12 cellular contexts compared by ENCODE assay signal in genomic region chr14:76236172-76237130, GRCh38.
A peak's percentile ranks its signal among the peaks of the same experiment; 100 is the strongest.
DNase-seq lines count a peak whose midpoint lies in the region; ATAC-seq, FAIRE-seq and TF ChIP-seq lines count a peak whose summit lies in the region.
"Had no signal": no experiment of that assay in that cellular context is flagged by ENCODE, and none has a peak within 500 bp of the region (broad histone marks: within the 10 kb centered on the region; RNA-seq: fewer than 3 reads in every experiment).

No MANE protein-coding gene starts in this region.

- H3K9me3 ChIP-seq in naive thymus-derived CD4-positive, alpha-beta T cell (ENCODE audit: control insufficient read depth in 2 of 3, low read length in 3 of 3): no peaks in the 10 kb centered on the region

- no peak overlapping the region for H3K4me3 Mint-ChIP-seq in dendritic cell treated with granulocyte-macrophage colony-stimulating factor and Interleukin-4, amounts not matched to agents 40 ng/mL and 50 ng/mL, for 4 days
- no peak overlapping the region for H3K4me3 Mint-ChIP-seq in naive thymus-derived CD4-positive, alpha-beta T cell
- H3K4me3 Mint-ChIP-seq: CD4-positive, alpha-beta T cell had no signal

- H3K27me3 ChIP-seq in naive thymus-derived CD4-positive, alpha-beta T cell (ENCODE audit: control insufficient read depth in 2 of 2, insufficient read depth in 2 of 2, low read length in 2 of 2): no peaks in the 10 kb centered on the region

- H3K4me1 Mint-ChIP-seq in dendritic cell treated with granulocyte-macrophage colony-stimulating factor and Interleukin-4, amounts not matched to agents 40 ng/mL and 50 ng/mL, for 4 days (ENCODE audit: low read depth): peaks cover 15% of the 10 kb centered on the region
- H3K4me1 Mint-ChIP-seq in naive thymus-derived CD4-positive, alpha-beta T cell: no peaks in the 10 kb centered on the region

- no peaks in the 10 kb centered on the region for H3K4me1 ChIP-seq in naive thymus-derived CD4-positive, alpha-beta T cell (ENCODE audit: control insufficient read depth in 2 of 2, insufficient read depth in 2 of 2, low read length in 2 of 2)

- no peak for FAIRE-seq in HTR-8/SVneo (lab: Jason Lieb, UNC)

- H3K27ac ChIP-seq in naive thymus-derived CD4-positive, alpha-beta T cell (ENCODE audit: low read depth, low read length): no peak overlapping the region

- intact Hi-C loops in dendritic cell treated with granulocyte-macrophage colony-stimulating factor and Interleukin-4, amounts not matched to agents 40 ng/mL and 50 ng/mL, for 4 days (cut with micrococcal nuclease): no loop called here
- intact Hi-C loops in naive thymus-derived CD4-positive, alpha-beta T cell (cut with micrococcal nuclease): no loop called here

- no peak for TF ChIP-seq CTCF in GM13976 (IDR thresholded peaks at IDR 0.05; ENCODE audit: borderline replicate concordance, control extremely low read depth, extremely low read depth, insufficient read depth, missing control alignments)

- peaks cover 14% of the 10 kb centered on the region for H3K9me3 Mint-ChIP-seq in dendritic cell treated with granulocyte-macrophage colony-stimulating factor and Interleukin-4, amounts not matched to agents 40 ng/mL and 50 ng/mL, for 4 days
- peaks cover 3 to 31% (median 12%) of the 10 kb centered on the region in 11 donors for H3K9me3 Mint-ChIP-seq in naive thymus-derived CD4-positive, alpha-beta T cell

- H3K27ac Mint-ChIP-seq in dendritic cell treated with granulocyte-macrophage colony-stimulating factor and Interleukin-4, amounts not matched to agents 40 ng/mL and 50 ng/mL, for 4 days: peak overlapping the region; percentile 67
- no peak overlapping the region for H3K27ac Mint-ChIP-seq in naive thymus-derived CD4-positive, alpha-beta T cell
- H3K27ac Mint-ChIP-seq: CD4-positive, alpha-beta T cell had no signal

- peak; percentile 63 for DNase-seq in GM13976 (ENCODE audit: low spot score)
- no peak for DNase-seq in HTR-8/SVneo (ENCODE audit: insufficient read length, low spot score)
- no peak for DNase-seq in naive thymus-derived CD4-positive, alpha-beta T cell
- DNase-seq in NCI-H2029 treated with DMSO at 0.1 percent for 48 hours (lab: John Stamatoyannopoulos, UW): no peak
- no peak for DNase-seq in amniotic stem cell (lab: John Stamatoyannopoulos, UW)
- DNase-seq: activated CD4-positive, CD25-positive, alpha-beta regulatory T cell; CD4-positive, alpha-beta T cell; cortex of kidney; retina had no signal

- H3K36me3 ChIP-seq in naive thymus-derived CD4-positive, alpha-beta T cell (ENCODE audit: control insufficient read depth in 2 of 3, insufficient read depth in 3 of 3, low read length in 3 of 3): no peaks in the 10 kb centered on the region

- CTCF ChIA-PET in naive thymus-derived CD4-positive, alpha-beta T cell (lab: Charles Lee): no interaction called here

- no peaks in the 10 kb centered on the region for H3K27me3 Mint-ChIP-seq in dendritic cell treated with granulocyte-macrophage colony-stimulating factor and Interleukin-4, amounts not matched to agents 40 ng/mL and 50 ng/mL, for 4 days
- H3K27me3 Mint-ChIP-seq in naive thymus-derived CD4-positive, alpha-beta T cell: peaks cover 0 to 4% (median 0%) of the 10 kb centered on the region in 5 donors
- H3K27me3 Mint-ChIP-seq: CD4-positive, alpha-beta T cell had no signal

- no peak overlapping the region for H3K4me3 ChIP-seq in naive thymus-derived CD4-positive, alpha-beta T cell (ENCODE audit: low read length)

- ATAC-seq in GM21390 (IDR thresholded peaks at IDR 0.05; ENCODE audit: unreplicated experiment) (peak; percentile 82), HG03159 (IDR thresholded peaks at IDR 0.05; ENCODE audit: unreplicated experiment) (peak; percentile 83)
- no peak for ATAC-seq in naive thymus-derived CD4-positive, alpha-beta T cell

- in situ Hi-C loops in GM13976 (cut with MboI; ENCODE audit: low sequenced_read_pairs, unreplicated experiment): no loop called here

- POLR2A ChIA-PET in naive thymus-derived CD4-positive, alpha-beta T cell (lab: Charles Lee): no interaction called here

- H3K36me3 Mint-ChIP-seq in dendritic cell treated with granulocyte-macrophage colony-stimulating factor and Interleukin-4, amounts not matched to agents 40 ng/mL and 50 ng/mL, for 4 days (ENCODE audit: low read depth): peaks cover 16% of the 10 kb centered on the region
- peaks cover 2 to 52% (median 38%) of the 10 kb centered on the region in 5 donors for H3K36me3 Mint-ChIP-seq in naive thymus-derived CD4-positive, alpha-beta T cell
